In the genomic region with DNA sequence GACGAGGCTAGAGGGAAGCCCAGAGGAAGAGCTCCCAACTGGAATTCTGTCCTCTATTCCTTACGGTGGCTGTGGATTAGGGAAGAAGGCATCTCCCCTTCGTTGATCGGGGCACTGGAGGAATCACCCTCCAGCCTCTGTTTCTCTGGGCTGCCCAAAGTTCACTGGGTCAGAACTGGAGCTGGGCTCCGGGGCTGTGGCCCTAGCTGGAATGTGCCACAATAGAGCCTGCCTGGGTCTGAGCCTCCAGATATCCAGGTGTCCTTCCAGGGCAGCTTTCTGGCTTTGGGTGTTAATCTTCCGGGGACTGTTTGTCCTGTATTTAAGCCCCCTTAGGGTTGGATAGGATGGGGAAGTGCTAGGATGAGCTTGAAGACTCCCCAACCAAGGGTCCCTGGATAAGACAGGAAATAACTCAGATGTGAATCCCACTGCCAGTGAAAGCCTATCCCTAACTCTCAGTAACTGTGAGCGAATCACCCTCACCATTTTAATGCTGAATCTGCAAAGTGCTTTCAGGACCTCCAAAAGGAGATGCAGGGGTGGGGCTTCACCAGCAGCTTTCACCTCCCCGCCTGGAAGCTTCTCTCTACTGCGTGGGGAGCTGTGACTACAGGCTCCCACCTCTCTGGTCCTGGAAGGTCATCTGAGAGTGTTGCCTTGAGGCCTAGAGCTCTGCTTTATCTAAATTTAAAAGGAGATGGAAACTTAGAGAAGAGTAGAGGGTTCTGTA, we compare ENCODE assay signal across 9 cellular contexts. TPM values are rescaled to one million over a fixed set of nuclear protein-coding genes. Genes with fewer than 3 reads are reported as not detected.
DNase-seq lines count a peak whose midpoint lies in the region; FAIRE-seq and TF ChIP-seq lines count a peak whose summit lies in the region.
"Had no signal": no experiment of that assay in that cellular context is flagged by ENCODE, and none has a peak within 500 bp of the region (broad histone marks: within the 10 kb centered on the region; RNA-seq: fewer than 3 reads in every experiment).

No MANE protein-coding gene starts in this region.

- peak overlapping the region; percentile 100 for H3K4me2 ChIP-seq in astrocyte (ENCODE audit: low read length)

- intact Hi-C loops in stomach (cut with DNase I; ENCODE audit: low total_unique reads): loop anchor here (2.0 to 10.0 kb wide), 2 partner anchors 71 to 295 kb away; no protein-coding TSS in a partner anchor

- peaks cover 13% of the 10 kb centered on the region for H3K4me1 Mint-ChIP-seq in T-helper 1 cell treated with Interleukin-12 subunit alpha and Interleukin-12 subunit beta and Interleukin-4 antibody, amounts not matched to agents 30 μg/mL and 1 μg/mL, for 36 hours (ENCODE audit: low read depth)
- peaks cover 36% of the 10 kb centered on the region for H3K4me1 Mint-ChIP-seq in astrocyte (ENCODE audit: low read depth, unreplicated experiment)
- H3K4me1 Mint-ChIP-seq in immature natural killer cell: peaks cover 17 to 18% of the 10 kb centered on the region in 2 donors

- peaks cover 14% of the 10 kb centered on the region for H3K27me3 Mint-ChIP-seq in T-helper 1 cell treated with Interleukin-12 subunit alpha and Interleukin-12 subunit beta and Interleukin-4 antibody, amounts not matched to agents 30 μg/mL and 1 μg/mL, for 36 hours (ENCODE audit: low read depth)
- H3K27me3 Mint-ChIP-seq in astrocyte (ENCODE audit: low read depth, unreplicated experiment) (no peaks in the 10 kb centered on the region), immature natural killer cell (ENCODE audit: low read depth in 3 of 3) (peaks cover 6 to 28% (median 6%) of the 10 kb centered on the region in 3 donors)

- H4K20me1 ChIP-seq in astrocyte (ENCODE audit: insufficient read depth, low read length): peaks cover 58% of the 10 kb centered on the region

- H3K4me1 ChIP-seq in astrocyte (ENCODE audit: insufficient read depth, low read length) (peaks cover 27% of the 10 kb centered on the region), stomach (peaks cover 25 to 60% (median 47%) of the 10 kb centered on the region in 4 donors)

- H3K36me3 ChIP-seq in astrocyte (ENCODE audit: insufficient read depth, low read length) (no peaks in the 10 kb centered on the region), stomach (no peaks in the 10 kb centered on the region)

- H3K27me3 ChIP-seq in astrocyte (ENCODE audit: insufficient read depth, low read length): no peaks in the 10 kb centered on the region
- H3K27me3 ChIP-seq in stomach: peaks cover 0 to 30% (median 18%) of the 10 kb centered on the region in 3 donors

- DNase-seq in T-helper 1 cell (no peak), astrocyte (ENCODE audit: low read depth) (no peak), immature natural killer cell (no peak), stomach (no peak), kidney glomerular epithelial cell (lab: John Stamatoyannopoulos, UW) (no peak), NCI-H1694 (lab: John Stamatoyannopoulos, UW) (no peak), frontal cortex (ENCODE audit: low spot score in 2 of 2) (no peak)

- TF ChIP-seq POLR2A in stomach (IDR thresholded peaks at IDR 0.05): no peak

- no peaks in the 10 kb centered on the region for H3K9me3 Mint-ChIP-seq in T-helper 1 cell treated with Interleukin-12 subunit alpha and Interleukin-12 subunit beta and Interleukin-4 antibody, amounts not matched to agents 30 μg/mL and 1 μg/mL, for 36 hours
- no peaks in the 10 kb centered on the region for H3K9me3 Mint-ChIP-seq in astrocyte (ENCODE audit: unreplicated experiment)
- no peaks in the 10 kb centered on the region for H3K9me3 Mint-ChIP-seq in immature natural killer cell
- H3K9me3 Mint-ChIP-seq: activated naive CD4-positive, alpha-beta T cell treated with anti-CD3 and anti-CD28 coated beads, Interleukin-2, amount 50 U/mL, for 72 hours had no signal

- no peak for TF ChIP-seq EP300 in stomach (IDR thresholded peaks at IDR 0.05)

- 56 to 66% (median 59%) methylated on average over 8 to 9 of the region's 9 CpGs for WGBS in stomach, 5 donors

- H2AFZ ChIP-seq in astrocyte (ENCODE audit: low read depth, low read length): no peak overlapping the region

- peak overlapping the region; percentile 22 for H3K27ac ChIP-seq in astrocyte (ENCODE audit: low read depth, low read length)
- peak overlapping the region in 3 of 5 donors; percentile 38 to 85 (median 43) for H3K27ac ChIP-seq in stomach

- H3K9me3 ChIP-seq in astrocyte (ENCODE audit: insufficient read depth, low read depth, low read length) (no peaks in the 10 kb centered on the region), stomach (no peaks in the 10 kb centered on the region)

- H3K36me3 Mint-ChIP-seq in T-helper 1 cell treated with Interleukin-12 subunit alpha and Interleukin-12 subunit beta and Interleukin-4 antibody, amounts not matched to agents 30 μg/mL and 1 μg/mL, for 36 hours (ENCODE audit: low read depth): no peaks in the 10 kb centered on the region
- no peaks in the 10 kb centered on the region for H3K36me3 Mint-ChIP-seq in astrocyte (ENCODE audit: low read depth, unreplicated experiment)
- H3K36me3 Mint-ChIP-seq in immature natural killer cell: no peaks in the 10 kb centered on the region

- peaks cover 40% of the 10 kb centered on the region for H3K79me2 ChIP-seq in astrocyte (ENCODE audit: insufficient read depth, low read length)

- H3K27ac Mint-ChIP-seq in T-helper 1 cell treated with Interleukin-12 subunit alpha and Interleukin-12 subunit beta and Interleukin-4 antibody, amounts not matched to agents 30 μg/mL and 1 μg/mL, for 36 hours: no peak overlapping the region
- peak overlapping the region; percentile 75 for H3K27ac Mint-ChIP-seq in astrocyte (ENCODE audit: unreplicated experiment)
- H3K27ac Mint-ChIP-seq in immature natural killer cell: no peak overlapping the region

- FAIRE-seq in astrocyte (lab: Jason Lieb, UNC) (no peak), frontal cortex (lab: Jason Lieb, UNC) (no peak)

- peak overlapping the region; percentile 94 for H3K4me3 ChIP-seq in astrocyte (ENCODE audit: insufficient read depth, low read depth, low read length)
- peak overlapping the region in 2 of 4 donors; percentile 76 to 90 for H3K4me3 ChIP-seq in stomach

- peak overlapping the region; percentile 93 for H3K9ac ChIP-seq in astrocyte (ENCODE audit: low read length)

- no peak for TF ChIP-seq CTCF in astrocyte (IDR thresholded peaks at IDR 0.05; ENCODE audit: insufficient read depth, low read depth, low read length)
- TF ChIP-seq CTCF in stomach (IDR thresholded peaks at IDR 0.05): no peak

- H3K4me3 Mint-ChIP-seq in T-helper 1 cell treated with Interleukin-12 subunit alpha and Interleukin-12 subunit beta and Interleukin-4 antibody, amounts not matched to agents 30 μg/mL and 1 μg/mL, for 36 hours: peak overlapping the region; percentile 96
- H3K4me3 Mint-ChIP-seq in astrocyte (ENCODE audit: unreplicated experiment) (peak overlapping the region; percentile 95), immature natural killer cell (peak overlapping the region in 4 of 5 donors; percentile 18 to 61 (median 30))

RNA-seq across cellular contexts. Expression of a gene that starts 9.5 kb away (rescaled TPM):
- total RNA-seq in astrocyte (0.09 and 0.62 TPM in 2 replicates), stomach (1 to 10 TPM in 1 of 5 donors, under 1 TPM in 1, not detected in 3; 0.29 to 1.5 TPM), frontal cortex (5.3 TPM)
- polyA plus RNA-seq in immature natural killer cell (under 1 TPM in 1 of 3 donors, not detected in 2; 0.09 TPM), stomach (1 to 10 TPM in 1 of 3 donors, under 1 TPM in 2; 0.62 to 3.2 (median 0.68) TPM)

RNA-seq across cellular contexts. Expression of a gene that starts 17.3 kb away (rescaled TPM):
- total RNA-seq in astrocyte (19.1 and 21.4 TPM in 2 replicates), stomach (10 to 100 TPM in 3 of 5 donors, 1 to 10 TPM in 1, not detected in 1; 2.7 to 14.0 (median 11.2) TPM), frontal cortex (17.1 TPM)
- polyA plus RNA-seq in immature natural killer cell (10 to 100 TPM; 18.4 to 36.7 (median 20.9) TPM), stomach (10 to 100 TPM in 1 of 3 donors, 1 to 10 TPM in 2; 7.1 to 14.7 (median 9.2) TPM)

RNA-seq across cellular contexts. Expression of a gene that starts 27.7 kb away (rescaled TPM):
- total RNA-seq in astrocyte: 89.8 and 94.7 TPM in 2 replicates
- 10 to 100 TPM; 19.0 to 46.8 (median 24.3) TPM for polyA plus RNA-seq in immature natural killer cell
- 10 to 100 TPM; 21.0 to 72.8 (median 39.8) TPM for total RNA-seq in stomach
- 10 to 100 TPM; 11.2 to 21.9 (median 14.3) TPM for polyA plus RNA-seq in stomach
- total RNA-seq in frontal cortex: 15.1 TPM

RNA-seq across cellular contexts. Expression of a gene that starts 42.7 kb away (rescaled TPM):
- total RNA-seq in astrocyte: 62.5 and 92.1 TPM in 2 replicates
- under 1 TPM in 1 of 3 donors, not detected in 2; 0.71 TPM for polyA plus RNA-seq in immature natural killer cell
- 100 to 1,000 TPM in 4 of 5 donors, 10 to 100 TPM in 1; 17.4 to 247 (median 153) TPM for total RNA-seq in stomach
- 100 to 1,000 TPM in 2 of 3 donors, 10 to 100 TPM in 1; 84.4 to 212 (median 111) TPM for polyA plus RNA-seq in stomach
- total RNA-seq in frontal cortex: 7.3 TPM

Comparison
In these comparisons a context has a peak if more than half of its experiments do, and no peak if none do; other contexts are left out.
1. H3K4me3 Mint-ChIP-seq: peak in every context shown above with its lines; median percentile 96 in T-helper 1 cell treated with Interleukin-12 subunit alpha and Interleukin-12 subunit beta and Interleukin-4 antibody, amounts not matched to agents 30 μg/mL and 1 μg/mL, for 36 hours; 95 in astrocyte; 30 in immature natural killer cell.